22 cellular contexts compared by ENCODE assay signal in genomic region chr12:105218434-105218833, GRCh38. TPM values are rescaled to one million over a fixed set of nuclear protein-coding genes. Genes with fewer than 3 reads are reported as not detected.
DNase-seq lines count a peak whose midpoint lies in the region; ATAC-seq and TF ChIP-seq lines count a peak whose summit lies in the region.
"Had no signal": no experiment of that assay in that cellular context is flagged by ENCODE, and none has a peak within 500 bp of the region (broad histone marks: within the 10 kb centered on the region; RNA-seq: fewer than 3 reads in every experiment).

No MANE protein-coding gene starts in this region.

- H3K27me3 ChIP-seq in left ventricle myocardium inferior (ENCODE audit: low read depth) (no peaks in the 10 kb centered on the region), skeletal muscle satellite cell (ENCODE audit: control insufficient read depth, insufficient read depth, low read length) (no peaks in the 10 kb centered on the region)
- H3K27me3 ChIP-seq: upper lobe of left lung had no signal

- H3K4me1 ChIP-seq in left ventricle myocardium inferior, result peaks cover 64% of the 10 kb centered on the region
- H3K4me1 ChIP-seq in skeletal muscle satellite cell (ENCODE audit: control insufficient read depth, insufficient read depth, low read length), result peaks cover 28% of the 10 kb centered on the region

- H3K27ac ChIP-seq in left ventricle myocardium inferior (replicated peaks) (peak overlapping the region; percentile 82), coronary artery (peak overlapping the region in 1 of 2 donors; percentile 30)
- H3K27ac ChIP-seq: HL-60 had no signal

- peak; percentile 42 for DNase-seq in AG10803 (ENCODE audit: low read depth)
- DNase-seq in NCI-H1694 (lab: John Stamatoyannopoulos, UW), result peak; percentile 11
- DNase-seq in left ventricle myocardium inferior, result peak; percentile 51
- no peak for DNase-seq in coronary artery (ENCODE audit: low spot score)
- DNase-seq in NAMALWA (ENCODE audit: low spot score), result no peak
- DNase-seq: activated CD4-positive, alpha-beta T cell treated with anti-CD3 and anti-CD28 coated beads, Interleukin-2, amount 50 U/mL, for 1 hour; activated CD8-positive, alpha-beta memory T cell treated with anti-CD3 and anti-CD28 coated beads, Interleukin-2, amount 50 U/mL, for 4 hours; activated effector memory CD4-positive, alpha-beta T cell treated with anti-CD3 and anti-CD28 coated beads, Interleukin-2, amount 50 U/mL, for 16 hours; GDM1; NCI-H2029; retina; SHP77; stimulated activated naive CD4-positive, alpha-beta T cell had no signal

- H3K9me3 ChIP-seq in left ventricle myocardium inferior (replicated peaks) (no peaks in the 10 kb centered on the region), skeletal muscle satellite cell (replicated peaks; ENCODE audit: low read length) (no peaks in the 10 kb centered on the region)
- H3K9me3 ChIP-seq: upper lobe of left lung had no signal

- intact Hi-C loops in left ventricle myocardium inferior (cut with micrococcal nuclease), result no loop called here

- peaks cover 44% of the 10 kb centered on the region for H3K36me3 ChIP-seq in left ventricle myocardium inferior
- peaks cover 81% of the 10 kb centered on the region for H3K36me3 ChIP-seq in skeletal muscle satellite cell (ENCODE audit: insufficient read depth, low read length)

- H3K4me3 ChIP-seq in AG10803 (ENCODE audit: low read length) (no peak overlapping the region), left ventricle myocardium inferior (no peak overlapping the region), skeletal muscle satellite cell (ENCODE audit: low read length) (no peak overlapping the region), coronary artery (no peak overlapping the region)
- H3K4me3 ChIP-seq: GM12878, K562, upper lobe of left lung had no signal

- no peak overlapping the region for H3K9ac ChIP-seq in skeletal muscle satellite cell (ENCODE audit: low read depth, low read length)

- peak; percentile 29 for TF ChIP-seq CTCF in AG10803 (conservative IDR thresholded peaks at IDR 0.05; ENCODE audit: low read length)
- no peak for TF ChIP-seq CTCF in left ventricle myocardium inferior (IDR thresholded peaks at IDR 0.05; ENCODE audit: borderline replicate concordance)
- no peak for TF ChIP-seq CTCF in coronary artery (IDR thresholded peaks at IDR 0.05)

- ATAC-seq in HG03565 (IDR thresholded peaks at IDR 0.05; ENCODE audit: unreplicated experiment) (no peak), HG02642 (IDR thresholded peaks at IDR 0.05; ENCODE audit: poor library complexity, unreplicated experiment) (no peak)
- ATAC-seq: GM12878, HCT116, K562, left lobe of liver had no signal

- peak overlapping the region; percentile 35 for H3K4me2 ChIP-seq in skeletal muscle satellite cell (ENCODE audit: low read length)

RNA-seq across cellular contexts. Expression of gene APPL2, which starts 17.5 kb away (rescaled TPM):
- 19.8 TPM for total RNA-seq in left ventricle myocardium inferior
- 26.9 and 36.5 TPM in 2 replicates for total RNA-seq in skeletal muscle satellite cell (2012; rRNA removed)

Comparison
In these comparisons a context has a peak if more than half of its experiments do, and no peak if none do; other contexts are left out.
1. DNase-seq: peak in AG10803 (single experiment), NCI-H1694 (single experiment) and left ventricle myocardium inferior (single experiment); none in coronary artery (single experiment) and NAMALWA (single experiment).